In the genomic region with DNA sequence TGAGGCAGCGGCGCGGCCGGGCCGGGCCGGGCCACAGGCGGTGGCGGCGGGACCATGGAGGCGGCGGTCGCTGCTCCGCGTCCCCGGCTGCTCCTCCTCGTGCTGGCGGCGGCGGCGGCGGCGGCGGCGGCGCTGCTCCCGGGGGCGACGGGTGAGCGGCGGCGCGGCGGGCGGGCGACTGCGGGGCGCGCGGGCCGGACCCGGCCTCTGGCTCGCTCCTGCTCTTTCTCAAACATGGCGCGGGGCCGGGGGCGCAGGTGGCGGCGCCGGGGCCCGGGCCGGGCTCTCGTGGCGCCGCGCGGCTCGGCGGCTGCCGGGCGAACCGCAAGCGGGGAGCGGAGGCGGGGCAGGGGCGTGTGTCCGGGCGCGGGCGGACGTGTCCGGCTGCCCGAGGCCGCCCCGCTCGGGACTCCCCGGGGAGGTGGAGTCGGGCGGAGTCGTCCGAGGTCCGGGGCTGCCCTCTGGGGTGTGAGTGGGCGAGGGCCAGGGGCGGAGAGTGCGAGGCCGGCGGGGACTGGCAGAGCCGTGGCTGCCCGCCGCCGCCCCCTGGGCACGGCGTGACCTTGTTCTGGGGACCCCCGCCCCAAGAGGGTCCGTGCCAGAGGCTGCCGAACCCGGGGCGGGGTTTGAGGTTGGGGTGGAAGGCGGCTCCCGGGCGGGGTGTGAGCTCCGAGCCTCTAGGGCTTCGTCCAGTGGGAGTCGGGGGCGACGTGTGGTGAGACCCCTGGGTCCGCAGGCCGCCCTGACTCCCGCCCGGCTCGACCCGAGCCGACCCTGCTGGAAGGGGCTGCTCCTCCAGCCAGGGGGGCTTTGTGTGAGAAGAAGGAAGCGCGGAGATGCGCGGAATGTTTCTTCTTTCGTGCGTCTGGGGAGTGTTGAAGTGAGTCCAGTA, we compare ENCODE assay signal across 8 cellular contexts. TPM values are rescaled to one million over a fixed set of nuclear protein-coding genes. Genes with fewer than 3 reads are reported as not detected.
A peak's percentile ranks its signal among the peaks of the same experiment; 100 is the strongest.
DNase-seq lines count a peak whose midpoint lies in the region; ATAC-seq and TF ChIP-seq lines count a peak whose summit lies in the region.

No MANE protein-coding gene starts in this region.

- H3K36me3 Mint-ChIP-seq in neural progenitor cell = peaks cover 23% of the 10 kb centered on the region

- peak overlapping the region; percentile 52 for H3K27ac ChIP-seq in foreskin keratinocyte
- H3K27ac ChIP-seq in neural progenitor cell = peak overlapping the region; percentile 59

- H3F3A ChIP-seq in neural progenitor cell (ENCODE audit: low read depth) = peaks cover 22% of the 10 kb centered on the region

- H4K20me1 ChIP-seq in neural progenitor cell (ENCODE audit: low read depth) = peaks cover 50% of the 10 kb centered on the region

- H3K4me1 ChIP-seq in foreskin keratinocyte (peaks cover 25% of the 10 kb centered on the region), neural progenitor cell (peaks cover 36% of the 10 kb centered on the region)

- H3K4me1 Mint-ChIP-seq in neural progenitor cell = peaks cover 39% of the 10 kb centered on the region

- peaks cover 12% of the 10 kb centered on the region for H3K9me3 Mint-ChIP-seq in neural progenitor cell

- no peaks in the 10 kb centered on the region for H3K36me3 ChIP-seq in neural progenitor cell

- H3K79me2 ChIP-seq in neural progenitor cell (ENCODE audit: low read depth) = peaks cover 51% of the 10 kb centered on the region

- H3K27me3 Mint-ChIP-seq in neural progenitor cell (ENCODE audit: insufficient read depth, low read depth) = peaks cover 4% of the 10 kb centered on the region

- peak; percentile 53 for ATAC-seq in GM18867 (IDR thresholded peaks at IDR 0.05; ENCODE audit: unreplicated experiment)
- ATAC-seq in HG03039 (IDR thresholded peaks at IDR 0.05; ENCODE audit: unreplicated experiment) = peak; percentile 53
- ATAC-seq in foreskin keratinocyte = peak; percentile 26

- peak overlapping the region; percentile 89 for H3K4me3 Mint-ChIP-seq in neural progenitor cell

- H3K27ac Mint-ChIP-seq in neural progenitor cell = peak overlapping the region; percentile 48

- peak; percentile 85 for DNase-seq in AG10803 (ENCODE audit: low read depth)
- DNase-seq in OCI-M1 (lab: John Stamatoyannopoulos, UW) = peak; percentile 58
- DNase-seq in activated gamma-delta T cell (lab: John Stamatoyannopoulos, UW) = peak; percentile 51
- DNase-seq in foreskin keratinocyte = peak in 1 of 2 donors; percentile 53
- peak; percentile 85 for DNase-seq in neural progenitor cell (ENCODE audit: low spot score)
- DNase-seq in SHP77 (lab: John Stamatoyannopoulos, UW) = no peak

- no peaks in the 10 kb centered on the region for H3K9me3 ChIP-seq in neural progenitor cell (ENCODE audit: low read depth)

- peak overlapping the region; percentile 84 for H3K4me3 ChIP-seq in AG10803 (ENCODE audit: low read length)
- H3K4me3 ChIP-seq in neural progenitor cell = peak overlapping the region; percentile 94

- H3K27me3 ChIP-seq in foreskin keratinocyte = no peaks in the 10 kb centered on the region
- peaks cover 16% of the 10 kb centered on the region for H3K27me3 ChIP-seq in neural progenitor cell

- no peak for TF ChIP-seq CTCF in AG10803 (conservative IDR thresholded peaks at IDR 0.05; ENCODE audit: low read length)
- no peak for TF ChIP-seq CTCF in foreskin keratinocyte (conservative IDR thresholded peaks at IDR 0.05)
- no peak for TF ChIP-seq CTCF in neural progenitor cell (IDR thresholded peaks at IDR 0.05)

- H3K9ac ChIP-seq in neural progenitor cell = peak overlapping the region; percentile 76

- no peak overlapping the region for H2AFZ ChIP-seq in neural progenitor cell (replicated peaks)

- peak overlapping the region; percentile 86 for H3K4me2 ChIP-seq in neural progenitor cell

RNA-seq across cellular contexts. Expression of a gene that starts 0.5 kb away (rescaled TPM):
- total RNA-seq in foreskin keratinocyte = 36.1 and 41.6 TPM in 2 replicates
- polyA plus RNA-seq in foreskin keratinocyte = 7.8 and 9.2 TPM in 2 replicates
- total RNA-seq in neural progenitor cell (ENCODE audit: low replicate concordance) = 86.8 and 138 TPM in 2 replicates

Comparison
In these comparisons a context has a peak if more than half of its experiments do, and no peak if none do; other contexts are left out.
1. DNase-seq: peak in AG10803 (single experiment), OCI-M1 (single experiment), activated gamma-delta T cell (single experiment) and neural progenitor cell (single experiment); none in SHP77 (0 of 2).
2. Peak in every context shown above with its lines, with median percentiles within 50 percentile points of each other: ATAC-seq.